In the genomic region with DNA sequence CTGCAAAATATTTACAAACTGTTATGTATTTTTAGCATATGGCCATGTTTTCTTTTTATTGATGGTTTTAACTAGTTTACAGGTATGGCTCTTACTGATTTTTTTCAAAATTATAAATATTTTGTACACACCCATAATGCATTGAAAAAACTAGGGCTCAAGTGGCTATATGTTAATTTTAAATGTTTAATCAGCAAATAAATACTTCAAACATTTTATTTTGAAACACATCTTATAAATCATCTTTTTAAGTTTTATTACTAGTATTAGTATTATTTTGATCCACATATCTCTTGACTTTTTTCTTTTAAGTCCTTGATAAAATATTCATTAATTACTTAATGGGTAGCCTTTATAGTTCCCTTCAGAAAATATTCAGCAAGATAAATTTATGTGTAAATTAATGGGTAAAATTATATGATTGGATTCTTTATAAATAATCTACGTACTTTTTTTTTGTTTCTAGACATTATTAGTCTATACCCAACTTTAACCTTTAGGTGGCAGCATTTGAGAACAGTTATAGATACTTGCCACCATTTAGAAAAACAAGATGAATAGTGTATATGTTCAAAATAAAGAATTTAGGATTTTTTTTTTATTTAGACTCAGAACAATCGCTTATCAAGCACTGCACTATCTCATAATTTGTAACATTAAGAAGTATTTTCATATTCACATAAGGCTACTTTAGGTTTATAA, we compare ENCODE assay signal across 8 cellular contexts.
A peak's percentile ranks its signal among the peaks of the same experiment; 100 is the strongest.
DNase-seq lines count a peak whose midpoint lies in the region; ATAC-seq, FAIRE-seq and TF ChIP-seq lines count a peak whose summit lies in the region.

No MANE protein-coding gene starts in this region.

- H3K36me3 ChIP-seq in GM12878 (ENCODE audit: control insufficient read depth in 2 of 2, insufficient read depth in 2 of 2, low read length in 1 of 2) = no peaks in the 10 kb centered on the region

- TF ChIP-seq EP300 in GM12878 (IDR thresholded peaks at IDR 0.05; ENCODE audit: borderline replicate concordance in 1 of 2, control insufficient read depth in 1 of 2, low read depth in 2 of 2, low read length in 2 of 2) = no peak

- 13% methylated on average over 2 of the region's 2 CpGs for WGBS in GM12878 (ENCODE audit: insufficient coverage, insufficient replicate concordance, low lambda C conversion rate, missing lambda C conversion rate)

- SMC1A ChIA-PET in GM12878 (lab: Charles Lee; ENCODE audit: uncharacterized antibody, unreplicated experiment) = no interaction called here

- POLR2A ChIA-PET in GM12878 (lab: Charles Lee) = no interaction called here

- no peaks in the 10 kb centered on the region for H3K9me3 ChIP-seq in GM12878 (replicated peaks; ENCODE audit: control insufficient read depth, insufficient read depth, low read length)

- BruUV-seq in GM12878 (replicated peaks; lab: Mats Ljungman, UMichigan) = no TSS peak

- H3K27ac ChIP-seq in GM12878 (ENCODE audit: control insufficient read depth, insufficient read depth) = no peak overlapping the region

- peak; percentile 49 for TF ChIP-seq RAD21 in GM12878 (IDR thresholded peaks at IDR 0.05; ENCODE audit: insufficient read depth, low read depth, low read length)

- TF ChIP-seq POLR2A in GM12878 (IDR thresholded peaks at IDR 0.05; ENCODE audit: low read depth, low read length) = no peak

- H3K4me3 ChIP-seq in GM12878 = no peak overlapping the region

- no peak overlapping the region for H3K9ac ChIP-seq in GM12878 (ENCODE audit: control insufficient read depth, insufficient read depth, low read length)

- in situ Hi-C loops in GM12878 (cut with MboI) = no loop called here

- DNase-seq in AG09319 (ENCODE audit: extremely low read depth, low read depth) (no peak), NAMALWA (ENCODE audit: low spot score) (peak; percentile 49), GM12878 (ENCODE audit: low read depth, low spot score) (no peak), non-pigmented ciliary epithelial cell (ENCODE audit: low read depth) (peak; percentile 1), middle frontal gyrus (ENCODE audit: extremely low spot score, low spot score) (no peak)
- DNase-seq in activated CD4-positive, alpha-beta T cell treated with anti-CD3 and anti-CD28 coated beads, Interleukin-2, amount 50 U/mL, for 4 hours = no peak

- no peaks in the 10 kb centered on the region for H3K27me3 ChIP-seq in GM12878 (replicated peaks in 1 of 2; ENCODE audit: control insufficient read depth in 2 of 2, insufficient read depth in 2 of 2, low read length in 1 of 2)

- intact Hi-C loops in GM12878 (cut with micrococcal nuclease; ENCODE audit: unreplicated experiment) = loop anchor here (1.0 to 10.0 kb wide), 2 partner anchors 91 to 1228 kb away; no protein-coding TSS in a partner anchor

- CTCF ChIA-PET in GM12878 (lab: Yijun Ruan, JAX) = no interaction called here

- RAD21 ChIA-PET in GM12878 (lab: Charles Lee; ENCODE audit: unreplicated experiment) = no interaction called here

- no peak for FAIRE-seq in GM12878 (lab: Jason Lieb, UNC)

- H3K4me1 ChIP-seq in GM12878 (ENCODE audit: control insufficient read depth, insufficient read depth, low read length) = no peaks in the 10 kb centered on the region

- no peaks in the 10 kb centered on the region for H3K79me2 ChIP-seq in GM12878 (ENCODE audit: control insufficient read depth, insufficient read depth, low read length)

- no peak overlapping the region for H3K4me2 ChIP-seq in GM12878 (ENCODE audit: control insufficient read depth, insufficient read depth)

- peak; percentile 81 for ATAC-seq in GM18907 (IDR thresholded peaks at IDR 0.05; ENCODE audit: unreplicated experiment)
- ATAC-seq in GM12878 = 0 out of 3 replicates have a peak, but pooled peaks have one; percentile 42
- no peak for ATAC-seq in HG03196 (IDR thresholded peaks at IDR 0.05; ENCODE audit: unreplicated experiment)

- H4K20me1 ChIP-seq in GM12878 (ENCODE audit: control insufficient read depth, insufficient read depth) = no peaks in the 10 kb centered on the region

- peak; percentile 28 for TF ChIP-seq CTCF in AG09319 (IDR thresholded peaks at IDR 0.05; ENCODE audit: low read depth, low read length)
- TF ChIP-seq CTCF in GM12878 (IDR thresholded peaks at IDR 0.05 in 2 of 3, conservative IDR thresholded peaks at IDR 0.05 in 1 of 3; ENCODE audit: control insufficient read depth in 2 of 3, extremely low read depth in 1 of 3, insufficient read depth in 1 of 3, low read depth in 3 of 3, low read length in 3 of 3) = peak in 2 of 3 experiments; percentile 22 to 24; a peak in 3 of 6 replicates

- H2AFZ ChIP-seq in GM12878 (ENCODE audit: control insufficient read depth, low read depth, low read length) = no peak overlapping the region

TF ChIP-seq in GM12878, 131 proteins besides CTCF, POLR2A, EP300 and RAD21:
- TF ChIP-seq SMAD1 (IDR thresholded peaks at IDR 0.05; ENCODE audit: low read depth, partially characterized antibody) (no peak), PAX5 (IDR thresholded peaks at IDR 0.05; ENCODE audit: borderline replicate concordance, low read depth, low read length) (no peak), SIX5 (IDR thresholded peaks at IDR 0.05; ENCODE audit: low read depth, low read length, severe bottlenecking) (no peak), CREB1 (IDR thresholded peaks at IDR 0.05; ENCODE audit: low read depth) (no peak), RBBP5 (conservative IDR thresholded peaks at IDR 0.05) (no peak), JUND (IDR thresholded peaks at IDR 0.05; ENCODE audit: low read depth, low read length) (no peak), KAT2A (conservative IDR thresholded peaks at IDR 0.05; ENCODE audit: control insufficient read depth, low read depth, low read length) (no peak), IKZF1 (conservative IDR thresholded peaks at IDR 0.05) (no peak), USF2 (IDR thresholded peaks at IDR 0.05; ENCODE audit: borderline replicate concordance, low read depth, low read length) (no peak), CHD4 (IDR thresholded peaks at IDR 0.05) (no peak), EZH2 (IDR thresholded peaks at IDR 0.05; ENCODE audit: borderline replicate concordance, control insufficient read depth, low read depth, low read length) (no peak)
TF ChIP-seq in GM12878: peak in this region for 0.

Comparison
In these comparisons a context has a peak if more than half of its experiments do, and no peak if none do; other contexts are left out.
1. DNase-seq: peak in NAMALWA (single experiment) and non-pigmented ciliary epithelial cell (single experiment); none in AG09319 (single experiment), GM12878 (single experiment), middle frontal gyrus (single experiment) and activated CD4-positive, alpha-beta T cell treated with anti-CD3 and anti-CD28 coated beads, Interleukin-2, amount 50 U/mL, for 4 hours (0 of 2).